In genomic region chr6:119119062-119119461, GRCh38 we compare ENCODE assay signal across 2 cellular contexts. TPM values are rescaled to one million over a fixed set of nuclear protein-coding genes. Genes with fewer than 3 reads are reported as not detected.
"Had no signal": no experiment of that assay in that cellular context is flagged by ENCODE, and none has a peak within 500 bp of the region (broad histone marks: within the 10 kb centered on the region; RNA-seq: fewer than 3 reads in every experiment).

No MANE protein-coding gene starts in this region.

RNA-seq across cellular contexts. Expression of gene FAM184A, which starts 40.6 kb away (rescaled TPM):
- total RNA-seq: IMR-90, SJSA1 had no signal
